In genomic region chr6:114439414-114439813, GRCh38 we compare ENCODE assay signal across 29 cellular contexts.
"Had no signal": no experiment of that assay in that cellular context is flagged by ENCODE, and none has a peak within 500 bp of the region (broad histone marks: within the 10 kb centered on the region; RNA-seq: fewer than 3 reads in every experiment).

No MANE protein-coding gene starts in this region.

- DNase-seq: dermis blood vessel endothelial cell; dorsolateral prefrontal cortex; effector CD4-positive, alpha-beta T cell; effector memory CD4-positive, alpha-beta T cell; endodermal cell; erythroblast; esophagus squamous epithelium; foreskin fibroblast; foreskin melanocyte; gastrocnemius medialis; glutamatergic neuron; head of caudate nucleus; heart right ventricle; hippocampal formation; left cardiac atrium; left lung; left ventricle myocardium superior; lower lobe of right lung; mesenchymal stem cell; mucosa of descending colon; naive B cell had no signal

- H3K36me3 Mint-ChIP-seq: mesothelial cell of epicardium, naive B cell had no signal

- H3K4me3 ChIP-seq: coronary artery, dorsolateral prefrontal cortex, esophagus squamous epithelium, gastrocnemius medialis, heart right ventricle, left lung, lower lobe of right lung, mucosa of descending colon had no signal

- FAIRE-seq: colon, endometrium, islet of Langerhans, keratinocyte had no signal

- H3K4me3 Mint-ChIP-seq: endodermal cell, mesothelial cell of epicardium, naive B cell had no signal

- H3K4me1 Mint-ChIP-seq: mesothelial cell of epicardium, naive B cell had no signal

- H3K27me3 Mint-ChIP-seq: naive B cell had no signal

- H3K4me1 ChIP-seq: esophagus squamous epithelium, gastrocnemius medialis, heart right ventricle, left lung, lower lobe of right lung had no signal

- H3K9me3 ChIP-seq: esophagus squamous epithelium, gastrocnemius medialis, heart right ventricle, left lung, lower lobe of right lung, mucosa of descending colon had no signal

- H3K36me3 ChIP-seq: esophagus squamous epithelium, gastrocnemius medialis, heart right ventricle, left lung, lower lobe of right lung had no signal

- H3K9me3 Mint-ChIP-seq: mesothelial cell of epicardium had no signal

- H3K27ac Mint-ChIP-seq: endodermal cell, mesothelial cell of epicardium, naive B cell had no signal

- ATAC-seq: esophagus mucosa, gastrocnemius medialis, heart right ventricle, left cardiac atrium, left lung, left ventricle myocardium superior, lower lobe of right lung, mucosa of descending colon had no signal

- H3K27ac ChIP-seq: coronary artery, dorsolateral prefrontal cortex, epithelial cell of prostate, esophagus squamous epithelium, gastrocnemius medialis, heart right ventricle, left lung, lower lobe of right lung had no signal

- H3K27me3 ChIP-seq: dorsolateral prefrontal cortex, esophagus squamous epithelium, gastrocnemius medialis, heart right ventricle, left lung had no signal
